1 cellular context compared by ENCODE assay signal in the genomic region with DNA sequence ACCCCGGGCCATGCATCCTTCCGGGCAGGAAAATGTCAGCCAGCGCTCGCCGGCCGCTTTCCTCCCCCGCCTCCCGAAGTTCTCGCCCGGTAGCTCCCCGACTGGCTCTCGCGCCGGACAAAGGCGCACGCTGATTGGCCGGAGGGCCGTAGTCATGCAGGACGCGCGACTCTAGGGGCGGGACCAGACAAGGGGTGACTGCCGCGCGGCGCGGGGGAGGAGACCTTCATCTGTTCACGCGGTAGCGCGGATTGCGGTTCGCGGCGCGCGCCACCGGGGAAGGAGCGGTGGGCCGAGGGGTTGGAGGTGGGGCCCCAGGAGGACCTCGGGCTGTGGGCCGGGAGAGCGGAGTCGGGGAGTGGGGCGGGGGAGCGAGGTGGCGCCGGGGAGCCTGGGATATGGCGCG.
TF ChIP-seq lines count a peak whose summit lies in the region.

TSS of gene FLVCR1 (plus strand) at position 221 of the 406 bp plus-strand sequence. CDS start at position 399, 178 bp downstream.

TF ChIP-seq in HEK293, 187 proteins besides CTCF, POLR2A, EP300 and RAD21 (continued from another document and continues in another):
- TF ChIP-seq PATZ1 (tag by site-specific recombination; IDR thresholded peaks at IDR 0.05) (peak; percentile 85), ZBTB10 (tag by site-specific recombination; IDR thresholded peaks at IDR 0.05) (peak; percentile 78; the same call in 1 of the 2 replicates), GLIS1 (tag by site-specific recombination; IDR thresholded peaks at IDR 0.05) (peak; percentile 56; the same call in 1 of the 2 replicates), ZNF747 (tag by site-specific recombination; IDR thresholded peaks at IDR 0.05) (no peak), ZSCAN16 (tag by site-specific recombination; IDR thresholded peaks at IDR 0.05) (no peak), EGR2 (tag by site-specific recombination; IDR thresholded peaks at IDR 0.05; ENCODE audit: low read depth) (peak; percentile 86), ZNF521 (tag by site-specific recombination; IDR thresholded peaks at IDR 0.05) (no peak), BCL11A (tag by site-specific recombination; IDR thresholded peaks at IDR 0.05; ENCODE audit: low read depth) (peak; percentile 44; the same call in 1 of the 2 replicates), GLIS2 (tag by site-specific recombination; IDR thresholded peaks at IDR 0.05) (peak; percentile 89; the same call in 1 of the 2 replicates), ZNF292 (tag by site-specific recombination; IDR thresholded peaks at IDR 0.05; ENCODE audit: borderline replicate concordance, low read depth) (no peak), ZEB2 (tag by site-specific recombination; IDR thresholded peaks at IDR 0.05) (peak; percentile 75), ZNF600 (tag by site-specific recombination; IDR thresholded peaks at IDR 0.05) (no peak), KLF9 (tag by site-specific recombination; IDR thresholded peaks at IDR 0.05; ENCODE audit: low read depth) (peak; percentile 64; the same call in 1 of the 2 replicates), IKZF3 (tag by site-specific recombination; IDR thresholded peaks at IDR 0.05) (no peak), ZBTB20 (tag by site-specific recombination; IDR thresholded peaks at IDR 0.05) (peak; percentile 91), ZNF76 (tag by site-specific recombination; IDR thresholded peaks at IDR 0.05; ENCODE audit: borderline replicate concordance, low read depth) (peak; percentile 86), ZNF26 (tag by site-specific recombination; IDR thresholded peaks at IDR 0.05) (no peak), ZNF324 (tag by site-specific recombination; IDR thresholded peaks at IDR 0.05) (0 out of 2 replicates have a peak, but pooled peaks have one; percentile 15), KLF16 (tag by site-specific recombination; IDR thresholded peaks at IDR 0.05) (0 out of 2 replicates have a peak, but pooled peaks have one; percentile 66), ZNF544 (tag by site-specific recombination; IDR thresholded peaks at IDR 0.05) (no peak), SP2 (tag by site-specific recombination; IDR thresholded peaks at IDR 0.05) (peak; percentile 97), SP3 (tag by site-specific recombination; IDR thresholded peaks at IDR 0.05) (peak; percentile 80), ZSCAN23 (tag by site-specific recombination; IDR thresholded peaks at IDR 0.05) (peak; percentile 19; the same call in 1 of the 2 replicates), ZSCAN30 (tag by site-specific recombination; IDR thresholded peaks at IDR 0.05) (no peak; the same call in 1 of the 2 replicates), ZFP69B (tag by site-specific recombination; IDR thresholded peaks at IDR 0.05) (peak; percentile 81), OSR2 (tag by site-specific recombination; IDR thresholded peaks at IDR 0.05) (peak; percentile 94), KLF8 (tag by site-specific recombination; IDR thresholded peaks at IDR 0.05) (peak; percentile 64; the same call in 1 of the 2 replicates), ZNF501 (tag by site-specific recombination; IDR thresholded peaks at IDR 0.05) (peak; percentile 49; the same call in 1 of the 2 replicates), ZNF610 (tag by site-specific recombination; IDR thresholded peaks at IDR 0.05; ENCODE audit: borderline replicate concordance) (0 out of 2 replicates have a peak, but pooled peaks have one; percentile 39), ZNF530 (tag by site-specific recombination; IDR thresholded peaks at IDR 0.05; ENCODE audit: low read depth) (no peak), ZNF140 (tag by site-specific recombination; IDR thresholded peaks at IDR 0.05) (no peak), ZNF558 (tag by site-specific recombination; IDR thresholded peaks at IDR 0.05) (no peak), BCL11B (tag by site-specific recombination; IDR thresholded peaks at IDR 0.05; ENCODE audit: low read depth) (peak; percentile 53; the same call in 1 of the 2 replicates)
- TF ChIP-seq, protein P1, sequence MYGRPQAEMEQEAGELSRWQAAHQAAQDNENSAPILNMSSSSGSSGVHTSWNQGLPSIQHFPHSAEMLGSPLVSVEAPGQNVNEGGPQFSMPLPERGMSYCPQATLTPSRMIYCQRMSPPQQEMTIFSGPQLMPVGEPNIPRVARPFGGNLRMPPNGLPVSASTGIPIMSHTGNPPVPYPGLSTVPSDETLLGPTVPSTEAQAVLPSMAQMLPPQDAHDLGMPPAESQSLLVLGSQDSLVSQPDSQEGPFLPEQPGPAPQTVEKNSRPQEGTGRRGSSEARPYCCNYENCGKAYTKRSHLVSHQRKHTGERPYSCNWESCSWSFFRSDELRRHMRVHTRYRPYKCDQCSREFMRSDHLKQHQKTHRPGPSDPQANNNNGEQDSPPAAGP (tag by site-specific recombination; IDR thresholded peaks at IDR 0.05): peak; percentile 39; the same call in 1 of the 2 replicates
- TF ChIP-seq, protein P2, sequence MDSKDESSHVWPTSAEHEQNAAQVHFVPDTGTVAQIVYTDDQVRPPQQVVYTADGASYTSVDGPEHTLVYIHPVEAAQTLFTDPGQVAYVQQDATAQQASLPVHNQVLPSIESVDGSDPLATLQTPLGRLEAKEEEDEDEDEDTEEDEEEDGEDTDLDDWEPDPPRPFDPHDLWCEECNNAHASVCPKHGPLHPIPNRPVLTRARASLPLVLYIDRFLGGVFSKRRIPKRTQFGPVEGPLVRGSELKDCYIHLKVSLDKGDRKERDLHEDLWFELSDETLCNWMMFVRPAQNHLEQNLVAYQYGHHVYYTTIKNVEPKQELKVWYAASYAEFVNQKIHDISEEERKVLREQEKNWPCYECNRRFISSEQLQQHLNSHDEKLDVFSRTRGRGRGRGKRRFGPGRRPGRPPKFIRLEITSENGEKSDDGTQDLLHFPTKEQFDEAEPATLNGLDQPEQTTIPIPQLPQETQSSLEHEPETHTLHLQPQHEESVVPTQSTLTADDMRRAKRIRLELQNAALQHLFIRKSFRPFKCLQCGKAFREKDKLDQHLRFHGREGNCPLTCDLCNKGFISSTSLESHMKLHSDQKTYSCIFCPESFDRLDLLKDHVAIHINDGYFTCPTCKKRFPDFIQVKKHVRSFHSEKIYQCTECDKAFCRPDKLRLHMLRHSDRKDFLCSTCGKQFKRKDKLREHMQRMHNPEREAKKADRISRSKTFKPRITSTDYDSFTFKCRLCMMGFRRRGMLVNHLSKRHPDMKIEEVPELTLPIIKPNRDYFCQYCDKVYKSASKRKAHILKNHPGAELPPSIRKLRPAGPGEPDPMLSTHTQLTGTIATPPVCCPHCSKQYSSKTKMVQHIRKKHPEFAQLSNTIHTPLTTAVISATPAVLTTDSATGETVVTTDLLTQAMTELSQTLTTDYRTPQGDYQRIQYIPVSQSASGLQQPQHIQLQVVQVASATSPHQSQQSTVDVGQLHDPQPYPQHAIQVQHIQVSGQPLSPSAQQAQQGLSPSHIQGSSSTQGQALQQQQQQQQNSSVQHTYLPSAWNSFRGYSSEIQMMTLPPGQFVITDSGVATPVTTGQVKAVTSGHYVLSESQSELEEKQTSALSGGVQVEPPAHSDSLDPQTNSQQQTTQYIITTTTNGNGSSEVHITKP (tag by site-specific recombination; IDR thresholded peaks at IDR 0.05): peak; percentile 63; the same call in 1 of the 2 replicates
- TF ChIP-seq, protein P3, sequence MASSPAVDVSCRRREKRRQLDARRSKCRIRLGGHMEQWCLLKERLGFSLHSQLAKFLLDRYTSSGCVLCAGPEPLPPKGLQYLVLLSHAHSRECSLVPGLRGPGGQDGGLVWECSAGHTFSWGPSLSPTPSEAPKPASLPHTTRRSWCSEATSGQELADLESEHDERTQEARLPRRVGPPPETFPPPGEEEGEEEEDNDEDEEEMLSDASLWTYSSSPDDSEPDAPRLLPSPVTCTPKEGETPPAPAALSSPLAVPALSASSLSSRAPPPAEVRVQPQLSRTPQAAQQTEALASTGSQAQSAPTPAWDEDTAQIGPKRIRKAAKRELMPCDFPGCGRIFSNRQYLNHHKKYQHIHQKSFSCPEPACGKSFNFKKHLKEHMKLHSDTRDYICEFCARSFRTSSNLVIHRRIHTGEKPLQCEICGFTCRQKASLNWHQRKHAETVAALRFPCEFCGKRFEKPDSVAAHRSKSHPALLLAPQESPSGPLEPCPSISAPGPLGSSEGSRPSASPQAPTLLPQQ (tag by site-specific recombination; IDR thresholded peaks at IDR 0.05): peak; percentile 88
- TF ChIP-seq, protein P4, sequence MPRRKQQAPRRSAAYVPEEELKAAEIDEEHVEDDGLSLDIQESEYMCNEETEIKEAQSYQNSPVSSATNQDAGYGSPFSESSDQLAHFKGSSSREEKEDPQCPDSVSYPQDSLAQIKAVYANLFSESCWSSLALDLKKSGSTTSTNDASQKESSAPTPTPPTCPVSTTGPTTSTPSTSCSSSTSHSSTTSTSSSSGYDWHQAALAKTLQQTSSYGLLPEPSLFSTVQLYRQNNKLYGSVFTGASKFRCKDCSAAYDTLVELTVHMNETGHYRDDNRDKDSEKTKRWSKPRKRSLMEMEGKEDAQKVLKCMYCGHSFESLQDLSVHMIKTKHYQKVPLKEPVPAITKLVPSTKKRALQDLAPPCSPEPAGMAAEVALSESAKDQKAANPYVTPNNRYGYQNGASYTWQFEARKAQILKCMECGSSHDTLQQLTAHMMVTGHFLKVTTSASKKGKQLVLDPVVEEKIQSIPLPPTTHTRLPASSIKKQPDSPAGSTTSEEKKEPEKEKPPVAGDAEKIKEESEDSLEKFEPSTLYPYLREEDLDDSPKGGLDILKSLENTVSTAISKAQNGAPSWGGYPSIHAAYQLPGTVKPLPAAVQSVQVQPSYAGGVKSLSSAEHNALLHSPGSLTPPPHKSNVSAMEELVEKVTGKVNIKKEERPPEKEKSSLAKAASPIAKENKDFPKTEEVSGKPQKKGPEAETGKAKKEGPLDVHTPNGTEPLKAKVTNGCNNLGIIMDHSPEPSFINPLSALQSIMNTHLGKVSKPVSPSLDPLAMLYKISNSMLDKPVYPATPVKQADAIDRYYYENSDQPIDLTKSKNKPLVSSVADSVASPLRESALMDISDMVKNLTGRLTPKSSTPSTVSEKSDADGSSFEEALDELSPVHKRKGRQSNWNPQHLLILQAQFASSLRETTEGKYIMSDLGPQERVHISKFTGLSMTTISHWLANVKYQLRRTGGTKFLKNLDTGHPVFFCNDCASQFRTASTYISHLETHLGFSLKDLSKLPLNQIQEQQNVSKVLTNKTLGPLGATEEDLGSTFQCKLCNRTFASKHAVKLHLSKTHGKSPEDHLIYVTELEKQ (tag by site-specific recombination; IDR thresholded peaks at IDR 0.05; ENCODE audit: borderline replicate concordance): no peak
- TF ChIP-seq, protein P5, sequence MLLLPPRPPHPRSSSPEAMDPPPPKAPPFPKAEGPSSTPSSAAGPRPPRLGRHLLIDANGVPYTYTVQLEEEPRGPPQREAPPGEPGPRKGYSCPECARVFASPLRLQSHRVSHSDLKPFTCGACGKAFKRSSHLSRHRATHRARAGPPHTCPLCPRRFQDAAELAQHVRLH (tag by site-specific recombination; IDR thresholded peaks at IDR 0.05): 0 out of 2 replicates have a peak, but pooled peaks have one; percentile 32
- TF ChIP-seq, protein P6, sequence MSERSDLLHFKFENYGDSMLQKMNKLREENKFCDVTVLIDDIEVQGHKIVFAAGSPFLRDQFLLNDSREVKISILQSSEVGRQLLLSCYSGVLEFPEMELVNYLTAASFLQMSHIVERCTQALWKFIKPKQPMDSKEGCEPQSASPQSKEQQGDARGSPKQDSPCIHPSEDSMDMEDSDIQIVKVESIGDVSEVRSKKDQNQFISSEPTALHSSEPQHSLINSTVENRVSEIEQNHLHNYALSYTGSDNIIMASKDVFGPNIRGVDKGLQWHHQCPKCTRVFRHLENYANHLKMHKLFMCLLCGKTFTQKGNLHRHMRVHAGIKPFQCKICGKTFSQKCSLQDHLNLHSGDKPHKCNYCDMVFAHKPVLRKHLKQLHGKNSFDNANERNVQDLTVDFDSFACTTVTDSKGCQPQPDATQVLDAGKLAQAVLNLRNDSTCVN (tag by site-specific recombination; optimal IDR thresholded peaks at IDR 0.05): peak; percentile 100
